Comparison of ENCODE assay signal across 16 cellular contexts in the genomic region with DNA sequence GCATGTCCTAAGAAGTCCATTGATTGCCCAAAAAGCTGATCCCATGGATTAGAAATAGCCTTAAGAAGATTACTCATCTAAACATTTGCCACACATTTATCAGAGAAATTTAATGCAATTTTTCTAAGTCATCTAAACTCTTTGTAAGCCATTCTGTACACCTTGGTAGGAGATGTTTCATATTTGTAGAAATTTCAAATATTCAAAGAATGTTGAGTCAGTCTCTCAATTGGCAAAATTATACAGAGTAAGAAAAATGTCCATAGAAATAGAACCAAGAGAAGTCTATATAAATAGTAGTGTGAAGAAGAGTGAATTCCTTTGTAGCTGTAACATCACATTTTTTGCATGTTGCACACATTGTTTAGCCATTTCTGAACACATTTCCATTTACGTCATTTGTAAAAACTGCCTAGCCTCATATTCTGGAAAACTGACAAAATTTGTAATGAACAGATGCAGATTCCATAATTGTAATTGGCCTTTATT.
DNase-seq lines count a peak whose midpoint lies in the region; ATAC-seq and TF ChIP-seq lines count a peak whose summit lies in the region.
"Had no signal": no experiment of that assay in that cellular context is flagged by ENCODE, and none has a peak within 500 bp of the region (broad histone marks: within the 10 kb centered on the region; RNA-seq: fewer than 3 reads in every experiment).

No MANE protein-coding gene starts in this region.

- POLR2A ChIA-PET in OCI-LY7 (lab: Charles Lee), result interaction anchor here (0.7 to 1.0 kb wide), 2 partner anchors 33 to 277 kb away, joined by 3 to 5 read pairs; no protein-coding TSS in a partner anchor

- no peak overlapping the region for H3K4me3 ChIP-seq in OCI-LY7 (ENCODE audit: low read depth, low read length, poor library complexity, severe bottlenecking)
- H3K4me3 ChIP-seq: body of pancreas, esophagus squamous epithelium had no signal

- no TSS peak for BruUV-seq in OCI-LY7 (replicated peaks; lab: Mats Ljungman, UMichigan)

- TF ChIP-seq CTCF in OCI-LY7 (conservative IDR thresholded peaks at IDR 0.05; ENCODE audit: low read length), result no peak

- H3K79me2 ChIP-seq in OCI-LY7 (ENCODE audit: insufficient read depth, low read depth, low read length), result no peaks in the 10 kb centered on the region

- H3K27ac ChIP-seq in OCI-LY7 (ENCODE audit: low read depth, low read length, poor library complexity, severe bottlenecking), result no peak overlapping the region
- H3K27ac ChIP-seq: body of pancreas, esophagus squamous epithelium, VCaP had no signal

- no peak overlapping the region for H2AFZ ChIP-seq in OCI-LY7 (ENCODE audit: low read length)

- ATAC-seq in HG03280 (IDR thresholded peaks at IDR 0.05; ENCODE audit: unreplicated experiment) (no peak), HG02885 (IDR thresholded peaks at IDR 0.05; ENCODE audit: poor library complexity, unreplicated experiment) (no peak)
- ATAC-seq: body of pancreas had no signal

- DNase-seq in Caki2 (ENCODE audit: low read depth) (peak; percentile 2), NCI-H226 (peak; percentile 89), dedifferentiated amniotic fluid mesenchymal stem cell (ENCODE audit: extremely low spot score) (peak; percentile 90), myocyte (ENCODE audit: low read depth) (peak; percentile 18), OCI-LY7 (ENCODE audit: low spot score) (no peak)
- DNase-seq in activated CD4-positive, CD25-positive, alpha-beta regulatory T cell treated with anti-CD3 and anti-CD28 coated beads, Interleukin-2, amount 50 U/mL, for 72 hours, result no peak
- DNase-seq: activated T-cell treated with anti-CD3 and anti-CD28 coated beads, Interleukin-2, amount 50 U/mL, for 1 hour; body of pancreas; CD8-positive, alpha-beta memory T cell; esophagus squamous epithelium; H9; NCI-H2227 treated with DMSO at 0.1 percent for 48 hours; nephron progenitor cell had no signal

- CTCF ChIA-PET in OCI-LY7 (lab: Charles Lee; ENCODE audit: unreplicated experiment), result no interaction called here

- no peaks in the 10 kb centered on the region for H3K9me3 ChIP-seq in OCI-LY7 (ENCODE audit: low read length)
- H3K9me3 ChIP-seq: body of pancreas, esophagus squamous epithelium had no signal

- H3K9me2 ChIP-seq in OCI-LY7 (ENCODE audit: insufficient read depth, low read length), result no peaks in the 10 kb centered on the region

- H3K4me2 ChIP-seq in OCI-LY7 (ENCODE audit: low read length), result no peak overlapping the region

- H3K36me3 ChIP-seq in OCI-LY7 (ENCODE audit: insufficient read depth, low read length), result no peaks in the 10 kb centered on the region
- H3K36me3 ChIP-seq: esophagus squamous epithelium had no signal

- no peaks in the 10 kb centered on the region for H3K4me1 ChIP-seq in OCI-LY7 (ENCODE audit: insufficient read depth, low read length, poor library complexity, severe bottlenecking)
- H3K4me1 ChIP-seq: esophagus squamous epithelium had no signal

- intact Hi-C loops in OCI-LY7 (cut with micrococcal nuclease; ENCODE audit: unreplicated experiment), result no loop called here

- in situ Hi-C loops in Caki2 (cut with HindIII; ENCODE audit: low pct_unique_long_range_greater_than_20kb, low sequenced_read_pairs), result no loop called here

- no peaks in the 10 kb centered on the region for H4K20me1 ChIP-seq in OCI-LY7 (ENCODE audit: insufficient read depth, low read length)

Comparison
In these comparisons a context has a peak if more than half of its experiments do, and no peak if none do; other contexts are left out.
1. DNase-seq: peak in Caki2 (single experiment), NCI-H226 (single experiment), dedifferentiated amniotic fluid mesenchymal stem cell (single experiment) and myocyte (single experiment); none in OCI-LY7 (single experiment) and activated CD4-positive, CD25-positive, alpha-beta regulatory T cell treated with anti-CD3 and anti-CD28 coated beads, Interleukin-2, amount 50 U/mL, for 72 hours (single experiment).